Comparison of ENCODE assay signal across 18 cellular contexts in genomic region chr4:96955691-96956090, GRCh38.
DNase-seq lines count a peak whose midpoint lies in the region; TF ChIP-seq lines count a peak whose summit lies in the region.
"Had no signal": no experiment of that assay in that cellular context is flagged by ENCODE, and none has a peak within 500 bp of the region (broad histone marks: within the 10 kb centered on the region; RNA-seq: fewer than 3 reads in every experiment).

No MANE protein-coding gene starts in this region.

- no peaks in the 10 kb centered on the region for H3K4me1 Mint-ChIP-seq in neural progenitor cell
- H3K4me1 Mint-ChIP-seq: B cell had no signal

- H3K27ac Mint-ChIP-seq in neural progenitor cell, result no peak overlapping the region
- H3K27ac Mint-ChIP-seq: B cell; CD4-positive, alpha-beta T cell; CD8-positive, alpha-beta T cell had no signal

- no peak for TF ChIP-seq CTCF in neural progenitor cell (IDR thresholded peaks at IDR 0.05)

- no peaks in the 10 kb centered on the region for H3F3A ChIP-seq in neural progenitor cell (ENCODE audit: low read depth)

- no peak overlapping the region for H3K4me3 ChIP-seq in neural progenitor cell
- H3K4me3 ChIP-seq: A549; BLaER1 treated with 17β-estradiol and CSF1 and Interleukin-3, amounts not matched to agents 10 nM and 100 nM; GM12878 had no signal

- H3K4me3 Mint-ChIP-seq in neural progenitor cell, result no peak overlapping the region
- H3K4me3 Mint-ChIP-seq: B cell; CD4-positive, alpha-beta T cell; CD8-positive, alpha-beta T cell had no signal

- no peaks in the 10 kb centered on the region for H3K9me3 ChIP-seq in neural progenitor cell (ENCODE audit: low read depth)
- H3K9me3 ChIP-seq: A549; BLaER1 treated with 17β-estradiol and CSF1 and Interleukin-3, amounts not matched to agents 10 nM and 100 nM; Caco-2 had no signal

- DNase-seq in G401 (ENCODE audit: low spot score) (peak; percentile 80), cerebellar cortex (ENCODE audit: low spot score) (peak; percentile 78), neural progenitor cell (ENCODE audit: low spot score) (no peak), superior temporal gyrus (ENCODE audit: extremely low spot score) (no peak)
- DNase-seq in activated CD4-positive, alpha-beta T cell treated with anti-CD3 and anti-CD28 coated beads, Interleukin-2, amount 50 U/mL, for 1 hour, result no peak
- DNase-seq: AML-193; Caco-2; Calu3; CD4-positive, alpha-beta T cell; CD8-positive, alpha-beta T cell; DMS79 treated with DMSO at 0.1 percent for 48 hours; GDM1 had no signal

- H4K20me1 ChIP-seq in neural progenitor cell (ENCODE audit: low read depth), result no peaks in the 10 kb centered on the region
- H4K20me1 ChIP-seq: BLaER1 treated with 17β-estradiol and CSF1 and Interleukin-3, amounts not matched to agents 10 nM and 100 nM had no signal

- H3K79me2 ChIP-seq in neural progenitor cell (ENCODE audit: low read depth), result no peaks in the 10 kb centered on the region

- H3K27me3 Mint-ChIP-seq in neural progenitor cell (ENCODE audit: insufficient read depth, low read depth), result no peaks in the 10 kb centered on the region
- H3K27me3 Mint-ChIP-seq: B cell; CD4-positive, alpha-beta T cell had no signal

- no peak overlapping the region for H3K9ac ChIP-seq in neural progenitor cell
- H3K9ac ChIP-seq: BLaER1 treated with 17β-estradiol and CSF1 and Interleukin-3, amounts not matched to agents 10 nM and 100 nM had no signal

- H3K4me1 ChIP-seq in neural progenitor cell, result no peaks in the 10 kb centered on the region
- H3K4me1 ChIP-seq: A549; BLaER1 treated with 17β-estradiol and CSF1 and Interleukin-3, amounts not matched to agents 10 nM and 100 nM; Caco-2 had no signal

- no peak overlapping the region for H3K4me2 ChIP-seq in neural progenitor cell
- H3K4me2 ChIP-seq: A549; BLaER1 treated with 17β-estradiol and CSF1 and Interleukin-3, amounts not matched to agents 10 nM and 100 nM had no signal

- H3K36me3 Mint-ChIP-seq in neural progenitor cell, result no peaks in the 10 kb centered on the region
- H3K36me3 Mint-ChIP-seq: CD8-positive, alpha-beta T cell had no signal

- H3K27ac ChIP-seq in neural progenitor cell, result no peak overlapping the region
- H3K27ac ChIP-seq: 22Rv1; A549; BLaER1 treated with 17β-estradiol and CSF1 and Interleukin-3, amounts not matched to agents 10 nM and 100 nM; C4-2B had no signal

- peak overlapping the region; percentile 79 for H2AFZ ChIP-seq in neural progenitor cell (replicated peaks)

- H3K9me3 Mint-ChIP-seq in neural progenitor cell, result no peaks in the 10 kb centered on the region

- in situ Hi-C loops in G401 (cut with HindIII; ENCODE audit: low sequenced_read_pairs), result no loop called here

- H3K36me3 ChIP-seq in neural progenitor cell, result no peaks in the 10 kb centered on the region
- H3K36me3 ChIP-seq: BLaER1 treated with 17β-estradiol and CSF1 and Interleukin-3, amounts not matched to agents 10 nM and 100 nM had no signal

- no peaks in the 10 kb centered on the region for H3K27me3 ChIP-seq in neural progenitor cell
- H3K27me3 ChIP-seq: BLaER1 treated with 17β-estradiol and CSF1 and Interleukin-3, amounts not matched to agents 10 nM and 100 nM had no signal

Comparison
In these comparisons a context has a peak if more than half of its experiments do, and no peak if none do; other contexts are left out.
1. DNase-seq: peak in G401 (single experiment) and cerebellar cortex (single experiment); none in neural progenitor cell (single experiment), superior temporal gyrus (single experiment) and activated CD4-positive, alpha-beta T cell treated with anti-CD3 and anti-CD28 coated beads, Interleukin-2, amount 50 U/mL, for 1 hour (single experiment).